34 cellular contexts compared by ENCODE assay signal in genomic region chr4:61044837-61045236, GRCh38.
"Had no signal": no experiment of that assay in that cellular context is flagged by ENCODE, and none has a peak within 500 bp of the region (broad histone marks: within the 10 kb centered on the region; RNA-seq: fewer than 3 reads in every experiment).

No MANE protein-coding gene starts in this region.

- H3K9me3 ChIP-seq: MG63 had no signal

- H3K27me3 ChIP-seq: MG63 had no signal

- H3K36me3 ChIP-seq: MG63 had no signal

- DNase-seq: Karpas-422, Kasumi-1, MG63, MM.1S, MV-4-11, NCI-H1048, NCI-H1092, NCI-H1092 treated with DMSO at 0.1 percent for 48 hours, NCI-H1105, NCI-H1105 treated with DMSO at 0.1 percent for 48 hours, NCI-H1417, NCI-H1417 treated with DMSO at 0.1 percent for 48 hours, NCI-H1436, NCI-H1436 treated with DMSO at 0.1 percent for 48 hours, NCI-H146, NCI-H1694, NCI-H1694 treated with DMSO at 0.1 percent for 48 hours, NCI-H187, NCI-H187 treated with DMSO at 0.1 percent for 48 hours, NCI-H1930, NCI-H2029, NCI-H2029 treated with DMSO at 0.1 percent for 48 hours, NCI-H2081, NCI-H2081 treated with DMSO at 0.1 percent for 48 hours, NCI-H2107, NCI-H2171, NCI-H2171 treated with DMSO at 0.1 percent for 48 hours, NCI-H2227 treated with DMSO at 0.1 percent for 48 hours, NCI-H226, NCI-H345, NCI-H446, NCI-H446 treated with DMSO at 0.1 percent for 48 hours, NCI-H510A, NCI-H510A treated with DMSO at 0.1 percent for 48 hours had no signal

- H3K4me3 ChIP-seq: MG63 had no signal
